Comparison of ENCODE assay signal across 8 cellular contexts in genomic region chr15:58864602-58865419, GRCh38.
DNase-seq lines count a peak whose midpoint lies in the region; ATAC-seq and TF ChIP-seq lines count a peak whose summit lies in the region.

No MANE protein-coding gene starts in this region.

- H3K4me2 ChIP-seq in H9 (ENCODE audit: insufficient read depth, insufficient read length, low read length) = peak overlapping the region; percentile 31

- H3K27me3 ChIP-seq in H9 (ENCODE audit: insufficient read depth, low read length) (no peaks in the 10 kb centered on the region), skeletal muscle tissue (ENCODE audit: control insufficient read depth in 3 of 3, insufficient read depth in 3 of 3, low read length in 3 of 3) (peaks cover 0 to 5% (median 0%) of the 10 kb centered on the region in 3 donors)

- H3K14ac ChIP-seq in H9 (ENCODE audit: insufficient read depth, low read length) = peak overlapping the region; percentile 89

- no peak overlapping the region for H2BK20ac ChIP-seq in H9 (ENCODE audit: low read depth, low read length, poor library complexity, severe bottlenecking)

- no peak overlapping the region for H2BK120ac ChIP-seq in H9 (ENCODE audit: low read depth, low read length, poor library complexity, severe bottlenecking)

- peak overlapping the region; percentile 34 for H2AFZ ChIP-seq in H9 (ENCODE audit: low read length)

- no peak overlapping the region for H3K4ac ChIP-seq in H9 (ENCODE audit: low read depth, low read length)

- ATAC-seq in activated naive CD4-positive, alpha-beta T cell treated with anti-CD3 and anti-CD28 coated beads, Interleukin-2, amount 50 U/mL, for 72 hours = peak; percentile 26 to 28
- ATAC-seq in HG03135 (IDR thresholded peaks at IDR 0.05; ENCODE audit: unreplicated experiment) (no peak), GM21447 (IDR thresholded peaks at IDR 0.05; ENCODE audit: unreplicated experiment) (no peak), HG03159 (IDR thresholded peaks at IDR 0.05; ENCODE audit: unreplicated experiment) (no peak), HG02623 (IDR thresholded peaks at IDR 0.05; ENCODE audit: unreplicated experiment) (no peak)

- H3K27me3 Mint-ChIP-seq in H9 (ENCODE audit: low read depth) = no peaks in the 10 kb centered on the region

- H4K8ac ChIP-seq in H9 (replicated peaks; ENCODE audit: insufficient read length, low read depth, low read length) = no peak overlapping the region

- WGBS in H9 (ENCODE audit: extremely low coverage, insufficient read length, low lambda C conversion rate) = no CpG with 5 or more reads among the region's 54 CpGs

- H3K4me1 ChIP-seq in H9 (ENCODE audit: insufficient read depth, low read length) = no peaks in the 10 kb centered on the region
- peaks cover 0 to 8% (median 6%) of the 10 kb centered on the region in 3 donors for H3K4me1 ChIP-seq in skeletal muscle tissue (ENCODE audit: control insufficient read depth in 3 of 3, insufficient read depth in 3 of 3, low read length in 3 of 3)

- peak overlapping the region; percentile 8 to 50 (median 27); a peak in 3 of 7 replicates for H3K27ac Mint-ChIP-seq in H9
- H3K27ac Mint-ChIP-seq in activated naive CD4-positive, alpha-beta T cell treated with anti-CD3 and anti-CD28 coated beads, Interleukin-2, amount 50 U/mL, for 72 hours = no peak overlapping the region

- H3K9me3 Mint-ChIP-seq in H9 = peaks cover 0 to 3% of the 10 kb centered on the region in 2 experiments; a peak in 1 of 5 replicates
- H3K9me3 Mint-ChIP-seq in activated naive CD4-positive, alpha-beta T cell treated with anti-CD3 and anti-CD28 coated beads, Interleukin-2, amount 50 U/mL, for 72 hours = no peaks in the 10 kb centered on the region

- no peak for TF ChIP-seq CTCF in H9 (conservative IDR thresholded peaks at IDR 0.05)

- no peaks in the 10 kb centered on the region for H3K79me1 ChIP-seq in H9 (ENCODE audit: insufficient read depth, low read depth, low read length, poor library complexity, severe bottlenecking)

- peaks cover 6 to 10% of the 10 kb centered on the region in 2 experiments for H3K4me1 Mint-ChIP-seq in H9

- peak; percentile 76 for DNase-seq in H9
- DNase-seq in activated naive CD4-positive, alpha-beta T cell treated with anti-CD3 and anti-CD28 coated beads, Interleukin-2, amount 50 U/mL, for 72 hours (ENCODE audit: low spot score in 2 of 2) = peak in 1 of 2 donors; percentile 18
- DNase-seq in hypothalamus (lab: John Stamatoyannopoulos, UW) = peak in 27 of 51 donors; percentile 2 to 43 (median 21)

- no peak overlapping the region for H4K91ac ChIP-seq in H9 (ENCODE audit: insufficient read length, low read depth, low read length)

- peak overlapping the region; percentile 90 for H3K18ac ChIP-seq in H9 (ENCODE audit: insufficient read length, low read depth, low read length)

- no peaks in the 10 kb centered on the region for H3K36me3 ChIP-seq in skeletal muscle tissue (ENCODE audit: control insufficient read depth in 3 of 3, insufficient read depth in 3 of 3, low read length in 3 of 3)

- H3T11ph ChIP-seq in H9 (ENCODE audit: low read length) = no peak overlapping the region

- no peak overlapping the region for H2BK15ac ChIP-seq in H9 (ENCODE audit: low read depth, low read length)

- H4K20me1 ChIP-seq in H9 (ENCODE audit: control insufficient read depth, insufficient read depth, insufficient read length) = no peaks in the 10 kb centered on the region

- H3K4me3 Mint-ChIP-seq in H9 = peak overlapping the region; percentile 24 to 63

- H3K27ac ChIP-seq in H9 (ENCODE audit: insufficient read length, low read depth, low read length) (no peak overlapping the region), skeletal muscle tissue (ENCODE audit: low read depth, low read length) (no peak overlapping the region)

- H3K23ac ChIP-seq in H9 (ENCODE audit: insufficient read length, low read depth, low read length) = no peak overlapping the region

- H3K36me3 Mint-ChIP-seq in H9 (ENCODE audit: insufficient read depth in 1 of 3, low read depth in 3 of 3) = peaks cover 5 to 17% (median 6%) of the 10 kb centered on the region in 3 experiments; a peak in 6 of 7 replicates
- no peaks in the 10 kb centered on the region for H3K36me3 Mint-ChIP-seq in activated naive CD4-positive, alpha-beta T cell treated with anti-CD3 and anti-CD28 coated beads, Interleukin-2, amount 50 U/mL, for 72 hours

- no peak overlapping the region for H2BK12ac ChIP-seq in H9 (ENCODE audit: insufficient read length, low read depth, low read length)

- H3K4me3 ChIP-seq in skeletal muscle tissue (ENCODE audit: low read length in 3 of 3) = peak overlapping the region; percentile 56 to 66 (median 61)

- H2AK5ac ChIP-seq in H9 (ENCODE audit: insufficient read length, low read length) = no peak overlapping the region

- no peak overlapping the region for H2BK5ac ChIP-seq in H9 (ENCODE audit: insufficient read length, low read length)

- no peak overlapping the region for H4K5ac ChIP-seq in H9 (ENCODE audit: insufficient read length, low read depth, low read length)

- H3K56ac ChIP-seq in H9 (ENCODE audit: insufficient read length, low read depth, low read length) = no peak overlapping the region

- H3K23me2 ChIP-seq in H9 (ENCODE audit: insufficient read length, low read depth, low read length, poor library complexity, severe bottlenecking) = no peaks in the 10 kb centered on the region

- no peaks in the 10 kb centered on the region for H3K79me2 ChIP-seq in H9 (ENCODE audit: insufficient read depth, low read length)

- H3K9me3 ChIP-seq in H9 (ENCODE audit: control insufficient read depth, low read depth, low read length) (no peaks in the 10 kb centered on the region), skeletal muscle tissue (ENCODE audit: control insufficient read depth in 3 of 3, low read length in 3 of 3) (no peaks in the 10 kb centered on the region)

- H3K9ac ChIP-seq in H9 (ENCODE audit: extremely low read depth, insufficient read length, low read length) = no peak overlapping the region
- peak overlapping the region; percentile 14 to 74 (median 54) for H3K9ac ChIP-seq in skeletal muscle tissue (ENCODE audit: low read depth in 1 of 3, low read length in 3 of 3)

Comparison
In these comparisons a context has a peak if more than half of its experiments do, and no peak if none do; other contexts are left out.
1. H3K27ac Mint-ChIP-seq: peak in H9 (3 of 3); none in activated naive CD4-positive, alpha-beta T cell treated with anti-CD3 and anti-CD28 coated beads, Interleukin-2, amount 50 U/mL, for 72 hours (0 of 2).
2. ATAC-seq: peak in activated naive CD4-positive, alpha-beta T cell treated with anti-CD3 and anti-CD28 coated beads, Interleukin-2, amount 50 U/mL, for 72 hours (2 of 2); none in HG03135 (single experiment), GM21447 (single experiment), HG03159 (single experiment) and HG02623 (single experiment).